ENCODE assay signal across 24 cellular contexts in the genomic region with DNA sequence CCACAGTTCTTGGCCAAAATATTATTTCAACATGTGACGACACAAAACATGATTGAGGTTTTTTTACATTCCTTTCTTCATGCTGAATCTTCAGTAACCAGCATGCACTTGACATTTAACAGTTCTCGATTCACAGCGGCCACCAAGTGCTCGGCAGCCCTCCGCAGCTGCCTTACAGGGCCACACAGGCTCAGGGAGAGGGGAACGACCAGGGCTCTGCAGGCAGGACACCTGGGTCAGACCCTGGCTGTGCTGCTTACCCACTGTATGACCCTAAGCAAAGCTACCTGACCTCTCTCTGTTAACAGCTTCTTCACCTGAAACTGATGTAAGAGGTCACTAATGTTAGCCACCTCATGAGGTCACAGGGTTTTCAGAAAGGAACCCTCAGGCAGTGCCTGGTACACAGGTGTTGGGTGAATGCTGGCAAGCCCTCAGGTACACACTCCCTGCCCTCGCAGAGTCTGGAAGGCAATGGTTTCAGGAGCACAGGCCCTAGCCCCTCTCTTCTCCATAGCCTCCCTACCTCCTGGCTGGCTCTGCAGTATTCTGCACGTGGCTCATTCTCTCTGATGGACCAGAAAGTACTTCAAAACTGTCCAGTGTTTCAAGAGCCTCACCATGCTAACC. TPM values are rescaled to one million over a fixed set of nuclear protein-coding genes. Genes with fewer than 3 reads are reported as not detected.
A peak's percentile ranks its signal among the peaks of the same experiment; 100 is the strongest.
DNase-seq lines count a peak whose midpoint lies in the region; ATAC-seq and TF ChIP-seq lines count a peak whose summit lies in the region.
"Had no signal": no experiment of that assay in that cellular context is flagged by ENCODE, and none has a peak within 500 bp of the region (broad histone marks: within the 10 kb centered on the region; RNA-seq: fewer than 3 reads in every experiment).

No MANE protein-coding gene starts in this region.

- H3K4me2 ChIP-seq in H9 (ENCODE audit: insufficient read depth, insufficient read length, low read length): peak overlapping the region; percentile 12
- H3K4me2 ChIP-seq: hepatocyte, PC-9 had no signal

- intact Hi-C loops in esophagus muscularis mucosa (cut with DNase I): loop anchor here (5.0 kb wide), 1 partner anchor 39 kb away; no protein-coding TSS in a partner anchor
- intact Hi-C loops in left colon (cut with DNase I, micrococcal nuclease): no loop called here

- no peaks in the 10 kb centered on the region for H4K20me1 ChIP-seq in H9 (ENCODE audit: control insufficient read depth, insufficient read depth, insufficient read length)

- peaks cover 14 to 28% (median 23%) of the 10 kb centered on the region in 3 experiments for H3K36me3 Mint-ChIP-seq in H9 (ENCODE audit: insufficient read depth in 1 of 3, low read depth in 3 of 3)
- H3K36me3 Mint-ChIP-seq in activated T-helper 17 cell treated with anti-CD3 and anti-CD28 coated beads, Interleukin-2, amount 50 U/mL, for 72 hours (ENCODE audit: low read depth): peaks cover 69% of the 10 kb centered on the region

- H3K9me3 ChIP-seq in H9 (ENCODE audit: control insufficient read depth, low read depth, low read length) (no peaks in the 10 kb centered on the region), esophagus muscularis mucosa (no peaks in the 10 kb centered on the region)
- H3K9me3 ChIP-seq: adrenal gland, stomach had no signal

- no peak overlapping the region for H2AFZ ChIP-seq in H9 (ENCODE audit: low read length)
- H2AFZ ChIP-seq: hepatocyte, PC-9 had no signal

- H3T11ph ChIP-seq in H9 (ENCODE audit: low read length): no peak overlapping the region

- H2BK5ac ChIP-seq in H9 (ENCODE audit: insufficient read length, low read length): no peak overlapping the region

- no peak overlapping the region for H4K91ac ChIP-seq in H9 (ENCODE audit: insufficient read length, low read depth, low read length)

- no peaks in the 10 kb centered on the region for H3K79me1 ChIP-seq in H9 (ENCODE audit: insufficient read depth, low read depth, low read length, poor library complexity, severe bottlenecking)

- peaks cover 33% of the 10 kb centered on the region; the same call in 1 of the 2 replicates for H3K4me1 ChIP-seq in H9 (ENCODE audit: insufficient read depth, low read length)
- peaks cover 27 to 39% (median 27%) of the 10 kb centered on the region in 4 donors for H3K4me1 ChIP-seq in esophagus muscularis mucosa
- H3K4me1 ChIP-seq: adrenal gland had no signal

- H3K4me1 Mint-ChIP-seq in H9: peaks cover 50 to 55% of the 10 kb centered on the region in 2 experiments
- H3K4me1 Mint-ChIP-seq in activated T-helper 17 cell treated with anti-CD3 and anti-CD28 coated beads, Interleukin-2, amount 50 U/mL, for 72 hours: no peaks in the 10 kb centered on the region

- H4K8ac ChIP-seq in H9 (replicated peaks; ENCODE audit: insufficient read length, low read depth, low read length): no peak overlapping the region

- H3K27ac ChIP-seq in 22Rv1: 0 out of 2 replicates have a peak overlapping the region, but pooled peaks have one; percentile 1
- peak overlapping the region; percentile 0 for H3K27ac ChIP-seq in H9 (ENCODE audit: insufficient read length, low read depth, low read length)
- peak overlapping the region in 3 of 4 donors; percentile 8 to 32 (median 25) for H3K27ac ChIP-seq in esophagus muscularis mucosa (replicated peaks in 1 of 4)
- H3K27ac ChIP-seq: adrenal gland, hepatocyte, HL-60, PC-9, stomach had no signal

- WGBS in H9 (ENCODE audit: extremely low coverage, insufficient read length, low lambda C conversion rate): no CpG with 5 or more reads among the region's 8 CpGs
- 85% methylated on average over 8 of the region's 8 CpGs for WGBS in esophagus muscularis mucosa

- H3K56ac ChIP-seq in H9 (ENCODE audit: insufficient read length, low read depth, low read length): no peak overlapping the region

- H3K4me3 Mint-ChIP-seq in H9: peak overlapping the region in 1 of 2 experiments; percentile 71; a peak in 2 of 5 replicates
- H3K4me3 Mint-ChIP-seq in activated T-helper 17 cell treated with anti-CD3 and anti-CD28 coated beads, Interleukin-2, amount 50 U/mL, for 72 hours: no peak overlapping the region
- H3K4me3 Mint-ChIP-seq: activated T-helper 1 cell treated with anti-CD3 and anti-CD28 coated beads, Interleukin-12 subunit alpha, Interleukin-12 subunit beta, Interleukin-2, Interleukin-4 antibody, amounts not matched to agents 30 ng/mL and 10 ng/mL and 1 ng/mL, durations not matched to agents 14 hours and 24 hours and 36 hours; central memory CD8-positive, alpha-beta T cell had no signal

- no peak overlapping the region for H2BK20ac ChIP-seq in H9 (ENCODE audit: low read depth, low read length, poor library complexity, severe bottlenecking)

- H3K9me3 Mint-ChIP-seq in H9: peaks cover 0 to 5% of the 10 kb centered on the region in 2 experiments; a peak in 2 of 5 replicates
- H3K9me3 Mint-ChIP-seq in activated T-helper 17 cell treated with anti-CD3 and anti-CD28 coated beads, Interleukin-2, amount 50 U/mL, for 72 hours: no peaks in the 10 kb centered on the region
- H3K9me3 Mint-ChIP-seq: activated T-helper 1 cell treated with anti-CD3 and anti-CD28 coated beads, Interleukin-12 subunit alpha, Interleukin-12 subunit beta, Interleukin-2, Interleukin-4 antibody, amounts not matched to agents 30 ng/mL and 10 ng/mL and 1 ng/mL, durations not matched to agents 14 hours and 24 hours and 36 hours; central memory CD8-positive, alpha-beta T cell had no signal

- ATAC-seq in left colon: peak; percentile 11
- ATAC-seq in activated T-helper 17 cell treated with anti-CD3 and anti-CD28 coated beads, Interleukin-2, amount 50 U/mL, for 72 hours (replicated peaks): no peak
- ATAC-seq: GM12878 had no signal

- no peak for TF ChIP-seq POLR2A in esophagus muscularis mucosa (IDR thresholded peaks at IDR 0.05; ENCODE audit: low read depth)

- no peak for TF ChIP-seq EP300 in esophagus muscularis mucosa (IDR thresholded peaks at IDR 0.05)

- no peak for TF ChIP-seq CTCF in 22Rv1 (IDR thresholded peaks at IDR 0.05)
- no peak for TF ChIP-seq CTCF in H9 (conservative IDR thresholded peaks at IDR 0.05)
- no peak for TF ChIP-seq CTCF in esophagus muscularis mucosa (IDR thresholded peaks at IDR 0.05)

- H4K5ac ChIP-seq in H9 (ENCODE audit: insufficient read length, low read depth, low read length): no peak overlapping the region

- no peak overlapping the region for H2AK5ac ChIP-seq in H9 (ENCODE audit: insufficient read length, low read length)

- H3K23ac ChIP-seq in H9 (ENCODE audit: insufficient read length, low read depth, low read length): no peak overlapping the region

- H3K27ac Mint-ChIP-seq in H9: peak overlapping the region; percentile 93 to 99 (median 94); a peak in 6 of 7 replicates
- H3K27ac Mint-ChIP-seq in activated T-helper 17 cell treated with anti-CD3 and anti-CD28 coated beads, Interleukin-2, amount 50 U/mL, for 72 hours: no peak overlapping the region
- H3K27ac Mint-ChIP-seq: activated T-helper 1 cell treated with anti-CD3 and anti-CD28 coated beads, Interleukin-12 subunit alpha, Interleukin-12 subunit beta, Interleukin-2, Interleukin-4 antibody, amounts not matched to agents 30 ng/mL and 10 ng/mL and 1 ng/mL, durations not matched to agents 14 hours and 24 hours and 36 hours had no signal

- H3K27me3 ChIP-seq in H9 (ENCODE audit: insufficient read depth, low read length) (no peaks in the 10 kb centered on the region), esophagus muscularis mucosa (no peaks in the 10 kb centered on the region)
- H3K27me3 ChIP-seq: adrenal gland, hepatocyte, stomach had no signal

- H3K79me2 ChIP-seq in H9 (ENCODE audit: insufficient read depth, low read length): no peaks in the 10 kb centered on the region
- H3K79me2 ChIP-seq: hepatocyte had no signal

- no peaks in the 10 kb centered on the region for H3K27me3 Mint-ChIP-seq in H9 (ENCODE audit: low read depth)
- no peaks in the 10 kb centered on the region for H3K27me3 Mint-ChIP-seq in activated T-helper 17 cell treated with anti-CD3 and anti-CD28 coated beads, Interleukin-2, amount 50 U/mL, for 72 hours
- H3K27me3 Mint-ChIP-seq: central memory CD8-positive, alpha-beta T cell had no signal

- no peaks in the 10 kb centered on the region for H3K23me2 ChIP-seq in H9 (ENCODE audit: insufficient read length, low read depth, low read length, poor library complexity, severe bottlenecking)

- no peak overlapping the region for H3K4ac ChIP-seq in H9 (ENCODE audit: low read depth, low read length)

- H3K14ac ChIP-seq in H9 (ENCODE audit: insufficient read depth, low read length): peak overlapping the region; percentile 3

- no peak overlapping the region for H2BK15ac ChIP-seq in H9 (ENCODE audit: low read depth, low read length)

- no peak overlapping the region for H2BK12ac ChIP-seq in H9 (ENCODE audit: insufficient read length, low read depth, low read length)

- H3K36me3 ChIP-seq in esophagus muscularis mucosa: peaks cover 21 to 80% (median 60%) of the 10 kb centered on the region in 4 donors

- H3K9ac ChIP-seq in H9 (ENCODE audit: extremely low read depth, insufficient read length, low read length): no peak overlapping the region

- H3K4me3 ChIP-seq in esophagus muscularis mucosa: no peak overlapping the region
- H3K4me3 ChIP-seq: adrenal gland, GM12878, hepatocyte, PC-9, stomach had no signal

- no peak for DNase-seq in H9
- DNase-seq in esophagus muscularis mucosa (ENCODE audit: extremely low spot score): no peak
- no peak for DNase-seq in left colon
- DNase-seq in DMS 273 (lab: John Stamatoyannopoulos, UW; ENCODE audit: unreplicated experiment): no peak
- no peak for DNase-seq in cerebellar nuclear complex (lab: John Stamatoyannopoulos, UW)
- no peak for DNase-seq in NCI-H510A treated with DMSO at 0.1 percent for 48 hours (lab: John Stamatoyannopoulos, UW)
- DNase-seq: activated CD4-positive, alpha-beta T cell treated with anti-CD3 and anti-CD28 coated beads, Interleukin-2, amount 50 U/mL, for 4 hours; adrenal gland; COR-L47; effector CD8-positive, alpha-beta T cell; KBM-7; kidney glomerular epithelial cell; NCI-H1105; NCI-H748 treated with DMSO at 0.1 percent for 48 hours; retina; stomach had no signal

- peak overlapping the region; percentile 47 for H3K18ac ChIP-seq in H9 (ENCODE audit: insufficient read length, low read depth, low read length)

- H2BK120ac ChIP-seq in H9 (ENCODE audit: low read depth, low read length, poor library complexity, severe bottlenecking): no peak overlapping the region

RNA-seq across cellular contexts. Expression of a gene that starts 25.7 kb away (rescaled TPM):
- total RNA-seq in H9 (2021) (134 and 135 TPM in 2 replicates), esophagus muscularis mucosa (1,000 to 10,000 TPM in 2 of 4 donors, 100 to 1,000 TPM in 2; 599 to 1,574 (median 1,002) TPM), left colon (10 to 100 TPM in 1 of 2 donors, 1 to 10 TPM in 1; 8.3 to 29.8 TPM)
- 10 to 100 TPM in 1 of 2 donors, 1 to 10 TPM in 1; 6.9 to 20.4 TPM for total RNA-seq in activated T-helper 17 cell treated with anti-CD3 and anti-CD28 coated beads, Interleukin-2, amount 50 U/mL, for 72 hours

RNA-seq across cellular contexts. Expression of a gene that starts 43.3 kb away (rescaled TPM):
- total RNA-seq in H9 (2021) (73.5 and 75.8 TPM in 2 replicates), esophagus muscularis mucosa (10 to 100 TPM; 39.8 to 47.7 (median 41.7) TPM), left colon (100 to 1,000 TPM; 107 to 108 TPM)
- 10 to 100 TPM; 30.6 to 63.9 TPM for total RNA-seq in activated T-helper 17 cell treated with anti-CD3 and anti-CD28 coated beads, Interleukin-2, amount 50 U/mL, for 72 hours
